1 cellular context compared by ENCODE assay signal in genomic region chr1:145996433-145997155, GRCh38.
TF ChIP-seq lines count a peak whose summit lies in the region.

Gene TXNIP (minus strand): TSS chr1:145996579. CDS start chr1:145996266, 313 bp downstream.

TF ChIP-seq in WTC11, 78 proteins besides CTCF, POLR2A, EP300 and RAD21 (continued from another document):
- TF ChIP-seq NFATC4 (CRISPR knock-in tag; IDR thresholded peaks at IDR 0.05) = no peak
- no peak for TF ChIP-seq ZNF138 (CRISPR knock-in tag; conservative IDR thresholded peaks at IDR 0.05)
- no peak for TF ChIP-seq OVOL2 (CRISPR knock-in tag; IDR thresholded peaks at IDR 0.05; ENCODE audit: borderline replicate concordance)
- peak; percentile 90 for TF ChIP-seq ETV6 (CRISPR knock-in tag; IDR thresholded peaks at IDR 0.05)
- TF ChIP-seq E2F5 (CRISPR knock-in tag; IDR thresholded peaks at IDR 0.05) = no peak
